In the genomic region with DNA sequence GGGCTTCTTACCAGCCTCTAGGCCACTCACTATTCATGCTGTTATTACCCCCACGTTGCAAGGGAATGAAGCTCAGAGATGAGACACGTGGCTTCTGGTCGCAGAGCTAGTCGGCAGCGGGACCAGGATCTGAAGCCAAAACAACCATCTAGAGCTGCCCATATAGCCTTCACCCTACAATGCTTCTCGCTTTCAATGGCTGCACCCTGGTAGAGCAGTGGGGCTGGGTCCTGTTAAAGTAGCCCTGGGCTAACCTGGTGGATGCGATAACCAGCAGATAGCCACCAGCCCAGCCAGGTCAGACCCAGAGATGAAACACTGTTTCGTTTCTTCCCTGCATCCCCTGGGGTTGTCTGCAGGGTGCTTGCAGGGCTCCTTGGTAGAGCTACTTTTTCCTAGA, we compare ENCODE assay signal across 28 cellular contexts.
"Had no signal": no experiment of that assay in that cellular context is flagged by ENCODE, and none has a peak within 500 bp of the region (broad histone marks: within the 10 kb centered on the region; RNA-seq: fewer than 3 reads in every experiment).

No MANE protein-coding gene starts in this region.

- H3K27me3 Mint-ChIP-seq: stimulated activated memory B cell treated with anti-CD40 and anti-IgM and Interleukin-4, amounts not matched to agents 10 μg/mL and 1 μg/mL and 100 μg/mL, for 72 hours had no signal

- H3K27me3 ChIP-seq: transverse colon, uterus had no signal

- H3K4me3 ChIP-seq: transverse colon, uterus had no signal

- ATAC-seq: activated CD4-positive, CD25-positive, alpha-beta regulatory T cell treated with anti-CD3 and anti-CD28 coated beads, Interleukin-2, amount 50 U/mL, for 24 hours; activated naive CD8-positive, alpha-beta T cell treated with anti-CD3 and anti-CD28 coated beads, Interleukin-2, amount 50 U/mL, for 24 hours; left cardiac atrium; naive thymus-derived CD4-positive, alpha-beta T cell; right cardiac atrium; stimulated activated memory B cell treated with anti-CD40 and anti-IgM and Interleukin-4, amounts not matched to agents 10 μg/mL and 1 μg/mL and 100 μg/mL, for 72 hours; T-helper 17 cell had no signal

- H3K27ac Mint-ChIP-seq: activated CD4-positive, alpha-beta memory T cell treated with anti-CD3 and anti-CD28 coated beads for 36 hours; activated naive CD8-positive, alpha-beta T cell treated with anti-CD3 and anti-CD28 coated beads, Interleukin-2, amount 50 U/mL, for 24 hours; activated T-helper 1 cell treated with anti-CD3 and anti-CD28 coated beads, Interleukin-12 subunit alpha, Interleukin-12 subunit beta, Interleukin-2, Interleukin-4 antibody, amounts not matched to agents 30 ng/mL and 10 ng/mL and 1 ng/mL, durations not matched to agents 14 hours and 24 hours and 36 hours; naive thymus-derived CD4-positive, alpha-beta T cell; stimulated activated memory B cell treated with anti-CD40 and anti-IgM and Interleukin-4, amounts not matched to agents 10 μg/mL and 1 μg/mL and 100 μg/mL, for 72 hours; T-helper 17 cell had no signal

- H3K9me3 ChIP-seq: transverse colon, uterus had no signal

- FAIRE-seq: bronchial epithelial cell, colon, frontal cortex, islet of Langerhans had no signal

- H3K4me1 ChIP-seq: transverse colon, uterus had no signal

- DNase-seq: activated CD4-positive, alpha-beta memory T cell treated with anti-CD3 and anti-CD28 coated beads for 36 hours; activated CD4-positive, alpha-beta T cell treated with anti-CD3 and anti-CD28 coated beads for 48 hours; activated CD8-positive, alpha-beta memory T cell treated with anti-CD3 and anti-CD28 coated beads, Interleukin-2, amount 50 U/mL, for 4 hours; activated gamma-delta T cell treated with Interleukin-2 at 50 U/mL for 16 hours; activated naive CD4-positive, alpha-beta T cell treated with anti-CD3 and anti-CD28 coated beads, Interleukin-2, amount 50 U/mL, for 16 hours; activated naive CD8-positive, alpha-beta T cell treated with anti-CD3 and anti-CD28 coated beads, Interleukin-2, amount 50 U/mL, for 24 hours; activated T-cell treated with anti-CD3 and anti-CD28 coated beads, Interleukin-2, amount 50 U/mL, for 1 hour; effector CD8-positive, alpha-beta T cell; glutamatergic neuron; left cardiac atrium; naive thymus-derived CD4-positive, alpha-beta T cell; stimulated activated CD4-positive, alpha-beta T cell treated with anti-CD3 and anti-CD28 coated beads, Interleukin-4, amount 100 ng/mL, for 4 hours; stimulated activated CD8-positive, alpha-beta memory T cell treated with anti-CD3 and anti-CD28 coated beads, Interleukin-4, amount 100 ng/mL, for 48 hours; T-helper 17 cell; T1000; transverse colon; uterus; WERI-Rb-1 had no signal

- H3K4me3 Mint-ChIP-seq: activated CD4-positive, alpha-beta memory T cell treated with anti-CD3 and anti-CD28 coated beads for 36 hours; activated naive CD8-positive, alpha-beta T cell treated with anti-CD3 and anti-CD28 coated beads, Interleukin-2, amount 50 U/mL, for 24 hours; activated T-helper 1 cell treated with anti-CD3 and anti-CD28 coated beads, Interleukin-12 subunit alpha, Interleukin-12 subunit beta, Interleukin-2, Interleukin-4 antibody, amounts not matched to agents 30 ng/mL and 10 ng/mL and 1 ng/mL, durations not matched to agents 14 hours and 24 hours and 36 hours; central memory CD8-positive, alpha-beta T cell; naive thymus-derived CD4-positive, alpha-beta T cell; neural crest cell; stimulated activated memory B cell treated with anti-CD40 and anti-IgM and Interleukin-4, amounts not matched to agents 10 μg/mL and 1 μg/mL and 100 μg/mL, for 72 hours; T-helper 17 cell had no signal

- H3K36me3 ChIP-seq: transverse colon, uterus, WERI-Rb-1 had no signal

- H3K4me1 Mint-ChIP-seq: activated naive CD8-positive, alpha-beta T cell treated with anti-CD3 and anti-CD28 coated beads, Interleukin-2, amount 50 U/mL, for 24 hours; central memory CD8-positive, alpha-beta T cell; naive thymus-derived CD4-positive, alpha-beta T cell; stimulated activated memory B cell treated with anti-CD40 and anti-IgM and Interleukin-4, amounts not matched to agents 10 μg/mL and 1 μg/mL and 100 μg/mL, for 72 hours; T-helper 17 cell had no signal

- H3K9me3 Mint-ChIP-seq: activated CD4-positive, alpha-beta memory T cell treated with anti-CD3 and anti-CD28 coated beads for 36 hours; activated naive CD8-positive, alpha-beta T cell treated with anti-CD3 and anti-CD28 coated beads, Interleukin-2, amount 50 U/mL, for 24 hours; activated T-helper 1 cell treated with anti-CD3 and anti-CD28 coated beads, Interleukin-12 subunit alpha, Interleukin-12 subunit beta, Interleukin-2, Interleukin-4 antibody, amounts not matched to agents 30 ng/mL and 10 ng/mL and 1 ng/mL, durations not matched to agents 14 hours and 24 hours and 36 hours; central memory CD8-positive, alpha-beta T cell; naive thymus-derived CD4-positive, alpha-beta T cell; neural crest cell; stimulated activated memory B cell treated with anti-CD40 and anti-IgM and Interleukin-4, amounts not matched to agents 10 μg/mL and 1 μg/mL and 100 μg/mL, for 72 hours had no signal

- H3K27ac ChIP-seq: transverse colon, uterus, WERI-Rb-1 had no signal

- H3K36me3 Mint-ChIP-seq: activated CD4-positive, alpha-beta memory T cell treated with anti-CD3 and anti-CD28 coated beads for 36 hours; naive thymus-derived CD4-positive, alpha-beta T cell; stimulated activated memory B cell treated with anti-CD40 and anti-IgM and Interleukin-4, amounts not matched to agents 10 μg/mL and 1 μg/mL and 100 μg/mL, for 72 hours had no signal
